In genomic region chr1:246470588-246470987, GRCh38 we compare ENCODE assay signal across 25 cellular contexts. TPM values are rescaled to one million over a fixed set of nuclear protein-coding genes. Genes with fewer than 3 reads are reported as not detected.
DNase-seq lines count a peak whose midpoint lies in the region; ATAC-seq, FAIRE-seq and TF ChIP-seq lines count a peak whose summit lies in the region.
"Had no signal": no experiment of that assay in that cellular context is flagged by ENCODE, and none has a peak within 500 bp of the region (broad histone marks: within the 10 kb centered on the region; RNA-seq: fewer than 3 reads in every experiment).

No MANE protein-coding gene starts in this region.

- in situ Hi-C loops in HepG2 (cut with HindIII; ENCODE audit: extremely low pct_ligation_motif_present, low pct_unique_long_range_greater_than_20kb), result no loop called here
- in situ Hi-C loops in HAP-1 (cut with MboI; ENCODE audit: low sequenced_read_pairs), result no loop called here

- no peak overlapping the region for H3K4me2 ChIP-seq in HepG2 (ENCODE audit: low read depth, low read length)
- H3K4me2 ChIP-seq: BLaER1 had no signal

- no peaks in the 10 kb centered on the region for H4K20me1 ChIP-seq in HepG2 (ENCODE audit: insufficient read depth, low read length)

- H3K36me3 ChIP-seq in HepG2 (replicated peaks in 1 of 2; ENCODE audit: control insufficient read depth in 1 of 2, insufficient read depth in 2 of 2, low read length in 2 of 2) (no peaks in the 10 kb centered on the region), right lobe of liver (no peaks in the 10 kb centered on the region), adipocyte (ENCODE audit: control insufficient read depth, insufficient read depth, low read length, severe bottlenecking) (no peaks in the 10 kb centered on the region), liver (ENCODE audit: control insufficient read depth in 4 of 4, insufficient read depth in 3 of 4, low read depth in 1 of 4, low read length in 3 of 4) (no peaks in the 10 kb centered on the region), HAP-1 (replicated peaks) (no peaks in the 10 kb centered on the region)
- H3K36me3 ChIP-seq: BE2C, BLaER1 had no signal

- H3K27ac ChIP-seq in HepG2 (ENCODE audit: extremely low read length, insufficient read depth, low read length) (no peak overlapping the region), right lobe of liver (no peak overlapping the region), liver (ENCODE audit: low read depth in 1 of 2, low read length in 2 of 2) (no peak overlapping the region)
- H3K27ac ChIP-seq: 22Rv1, BLaER1 had no signal

- TF ChIP-seq POLR2A in HepG2 (IDR thresholded peaks at IDR 0.05; ENCODE audit: insufficient read depth in 1 of 2, low read depth in 2 of 2, low read length in 2 of 2) (no peak), right lobe of liver (IDR thresholded peaks at IDR 0.05) (no peak)

- TF ChIP-seq CTCF in HepG2 (CRISPR knock-in tag; IDR thresholded peaks at IDR 0.05) (no peak), right lobe of liver (IDR thresholded peaks at IDR 0.05) (no peak), liver (IDR thresholded peaks at IDR 0.05; ENCODE audit: low read depth, low read length, missing input control) (no peak)

- no peak overlapping the region for H3K4me3 ChIP-seq in HepG2 (replicated peaks in 1 of 3; ENCODE audit: insufficient read depth in 1 of 3, low read depth in 2 of 3, low read length in 3 of 3)
- no peak overlapping the region for H3K4me3 ChIP-seq in right lobe of liver
- no peak overlapping the region for H3K4me3 ChIP-seq in adipocyte (ENCODE audit: low read length)
- no peak overlapping the region for H3K4me3 ChIP-seq in liver (ENCODE audit: low read depth in 1 of 3, low read length in 3 of 3)
- no peak overlapping the region for H3K4me3 ChIP-seq in HAP-1
- H3K4me3 ChIP-seq: BLaER1, GM12878 had no signal

- TF ChIP-seq RAD21 in HepG2 (CRISPR knock-in tag; IDR thresholded peaks at IDR 0.05), result no peak
- no peak for TF ChIP-seq RAD21 in liver (IDR thresholded peaks at IDR 0.05)

- no peaks in the 10 kb centered on the region for H3K79me2 ChIP-seq in HepG2 (ENCODE audit: insufficient read depth, low read length)

- no TSS peak for BruUV-seq in HepG2 (replicated peaks; lab: Mats Ljungman, UMichigan)

- TF ChIP-seq EP300 in HepG2 (IDR thresholded peaks at IDR 0.05; ENCODE audit: low read depth in 2 of 2, low read length in 2 of 2) (no peak), HepG2 (CRISPR knock-in tag; IDR thresholded peaks at IDR 0.05; ENCODE audit: borderline replicate concordance) (no peak)

- WGBS in HepG2 (ENCODE audit: low lambda C conversion rate), result 84% methylated on average over 1 of the region's 1 CpG
- 75% methylated on average over 1 of the region's 1 CpG for WGBS in right lobe of liver (ENCODE audit: insufficient coverage, low coverage, low lambda C conversion rate, missing lambda C conversion rate)
- 87% methylated on average over 1 of the region's 1 CpG for WGBS in liver

- DNase-seq in HepG2 (ENCODE audit: low spot score) (no peak), right lobe of liver (no peak), adipocyte (ENCODE audit: low read depth) (peak; percentile 24), HAP-1 (ENCODE audit: low spot score in 2 of 2) (no peak)
- no peak for DNase-seq in activated CD4-positive, alpha-beta T cell treated with anti-CD3 and anti-CD28 coated beads for 4 hours
- DNase-seq: ACHN; BE2C; C1 segment of cervical spinal cord; CD4-positive, alpha-beta memory T cell; CD4-positive, CD25-positive, alpha-beta regulatory T cell; CD8-positive, alpha-beta memory T cell; COR-L47; DMS 273 treated with DMSO at 0.1 percent for 48 hours; DMS153; DMS53; DMS79; DND-41; EL; GDM1 had no signal

- H3K4me1 ChIP-seq in HepG2 (ENCODE audit: insufficient read depth, low read length) (no peaks in the 10 kb centered on the region), right lobe of liver (no peaks in the 10 kb centered on the region), adipocyte (ENCODE audit: control insufficient read depth, insufficient read depth, low read length) (peaks cover 3% of the 10 kb centered on the region), liver (ENCODE audit: control insufficient read depth in 4 of 4, insufficient read depth in 4 of 4, low read length in 3 of 4) (no peaks in the 10 kb centered on the region), HAP-1 (no peaks in the 10 kb centered on the region)
- H3K4me1 ChIP-seq: BE2C had no signal

- POLR2A ChIA-PET in HepG2 (lab: Yijun Ruan, JAX), result no interaction called here

- intact Hi-C loops in HepG2 (cut with micrococcal nuclease; ENCODE audit: unreplicated experiment) (no loop called here), right lobe of liver (cut with DNase I) (no loop called here)

- H3K27me3 ChIP-seq in HepG2 (ENCODE audit: control insufficient read depth in 1 of 2, insufficient read depth in 2 of 2, low read length in 2 of 2) (no peaks in the 10 kb centered on the region), right lobe of liver (no peaks in the 10 kb centered on the region), adipocyte (replicated peaks; ENCODE audit: control insufficient read depth, insufficient read depth, low read length) (no peaks in the 10 kb centered on the region), liver (ENCODE audit: control insufficient read depth in 4 of 4, insufficient read depth in 4 of 4, low read length in 3 of 4) (no peaks in the 10 kb centered on the region), HAP-1 (ENCODE audit: low read depth) (no peaks in the 10 kb centered on the region)
- H3K27me3 ChIP-seq: BE2C, BLaER1 had no signal

- H2AFZ ChIP-seq in HepG2 (ENCODE audit: low read length), result no peak overlapping the region

- ATAC-seq in HepG2, result no peak
- no peak for ATAC-seq in right lobe of liver
- ATAC-seq: GM12878 had no signal

- H3K9me3 ChIP-seq in HepG2 (ENCODE audit: low read length), result no peaks in the 10 kb centered on the region
- no peaks in the 10 kb centered on the region for H3K9me3 ChIP-seq in right lobe of liver
- no peaks in the 10 kb centered on the region for H3K9me3 ChIP-seq in adipocyte (ENCODE audit: control insufficient read depth, low read length)
- H3K9me3 ChIP-seq in liver (ENCODE audit: control insufficient read depth in 4 of 4, low read length in 3 of 4), result no peaks in the 10 kb centered on the region
- no peaks in the 10 kb centered on the region for H3K9me3 ChIP-seq in HAP-1
- H3K9me3 ChIP-seq: BE2C, BLaER1 had no signal

- no peak for FAIRE-seq in HepG2 (lab: Jason Lieb, UNC)
- FAIRE-seq: GM12878, GM12892, GM18507 had no signal

- no peak overlapping the region for H3K9ac ChIP-seq in HepG2 (ENCODE audit: insufficient read depth, low read depth, low read length)
- H3K9ac ChIP-seq in adipocyte (ENCODE audit: low read length), result no peak overlapping the region
- H3K9ac ChIP-seq in liver (ENCODE audit: low read depth in 1 of 2, low read length in 2 of 2), result no peak overlapping the region
- H3K9ac ChIP-seq: BLaER1 had no signal

- CTCF ChIA-PET in HepG2 (lab: Yijun Ruan, JAX; ENCODE audit: low intra/inter-chr PET ratio, low total read pairs), result no interaction called here

TF ChIP-seq in HepG2, 621 proteins besides CTCF, POLR2A, EP300 and RAD21:
- TF ChIP-seq MAFK (conservative IDR thresholded peaks at IDR 0.05 in 1 of 2, IDR thresholded peaks at IDR 0.05 in 1 of 2; ENCODE audit: low read length in 2 of 2) (peak; percentile 73 to 87), MAFF (IDR thresholded peaks at IDR 0.05; ENCODE audit: low read depth, low read length) (peak; percentile 85), ETV5 (CRISPR knock-in tag; IDR thresholded peaks at IDR 0.05; ENCODE audit: borderline replicate concordance) (no peak), CEBPB (IDR thresholded peaks at IDR 0.05; ENCODE audit: borderline replicate concordance, low read depth, low read length) (0 out of 2 replicates have a peak, but pooled peaks have one; percentile 47)

TF ChIP-seq in liver, 16 proteins besides CTCF, POLR2A, EP300 and RAD21:
- TF ChIP-seq HNF4A (conservative IDR thresholded peaks at IDR 0.05), result peak; percentile 4 to 34
- no peak for TF ChIP-seq YY1 (IDR thresholded peaks at IDR 0.05)
- TF ChIP-seq FOXA1 (IDR thresholded peaks at IDR 0.05), result no peak
- TF ChIP-seq TAF1 (conservative IDR thresholded peaks at IDR 0.05), result no peak

RNA-seq across cellular contexts. Expression of gene SMYD3, which starts 36.5 kb away (rescaled TPM):
- total RNA-seq in HepG2 (2016; rRNA removed; fragmentation: Illumina TruSeq; extraction: Trizol) (27.7 and 32.9 TPM in 2 replicates), right lobe of liver (10 to 100 TPM in 1 of 6 experiments, 1 to 10 TPM in 5; 6.3 to 10.0 (median 6.6) TPM), liver (1 to 10 TPM; 7.9 to 9.1 TPM)
- total RNA-seq in HepG2 (2016; cell fraction: cytosol; rRNA removed; fragmentation: Illumina TruSeq; extraction: Trizol; ENCODE audit: low read depth), result 54.0 and 56.1 TPM in 2 replicates
- total RNA-seq in HepG2 (2016; cell fraction: insoluble cytoplasmic fraction; rRNA removed; fragmentation: Illumina TruSeq; extraction: Trizol), result 24.8 and 37.8 TPM in 2 replicates
- 35.4 and 37.3 TPM in 2 replicates for total RNA-seq in HepG2 (2016; cell fraction: membrane; rRNA removed; fragmentation: Illumina TruSeq; extraction: Trizol)
- total RNA-seq in HepG2 (2016; cell fraction: nucleus; rRNA removed; fragmentation: Illumina TruSeq; extraction: Trizol), result 28.7 and 30.4 TPM in 2 replicates
- polyA plus RNA-seq in HepG2 (2011; rRNA removed) (29.2 and 35.8 TPM in 2 replicates), liver (1 to 10 TPM; 3.1 to 8.1 TPM)
- polyA plus RNA-seq in HepG2 (2011; cell fraction: cytosol; rRNA removed), result 19.7 and 23.0 TPM in 2 replicates
- polyA plus RNA-seq in HepG2 (2011; cell fraction: nucleus; rRNA removed), result 10.9 and 13.1 TPM in 2 replicates
- polyA plus RNA-seq in HepG2 (2012), result 44.3 and 60.7 TPM in 2 replicates
- polyA plus RNA-seq in HepG2 (2016; cell fraction: cytosol; fragmentation: Illumina TruSeq; extraction: Trizol; ENCODE audit: low read depth), result 30.9 and 35.7 TPM in 2 replicates
- 37.3 and 37.7 TPM in 2 replicates for polyA plus RNA-seq in HepG2 (2016; cell fraction: insoluble cytoplasmic fraction; fragmentation: Illumina TruSeq; extraction: Trizol; ENCODE audit: low read depth)
- 25.1 and 29.0 TPM in 2 replicates for polyA plus RNA-seq in HepG2 (2016; cell fraction: membrane; fragmentation: Illumina TruSeq; extraction: Trizol; ENCODE audit: low read depth)
- polyA plus RNA-seq in HepG2 (2016; cell fraction: nucleus; fragmentation: Illumina TruSeq; extraction: Trizol; ENCODE audit: insufficient read depth, low read depth), result 17.8 and 20.2 TPM in 2 replicates
- polyA minus RNA-seq in HepG2 (2011; rRNA and poly(A)+ RNA removed; ENCODE audit: low replicate concordance), result 37.6 and 43.7 TPM in 2 replicates
- polyA minus RNA-seq in HepG2 (2011; cell fraction: cytosol; rRNA and poly(A)+ RNA removed), result 11.4 and 12.4 TPM in 2 replicates
- polyA minus RNA-seq in HepG2 (2011; cell fraction: nucleus; rRNA and poly(A)+ RNA removed), result 59.6 and 65.0 TPM in 2 replicates
